Comparison of ENCODE assay signal across 10 cellular contexts in the genomic region with DNA sequence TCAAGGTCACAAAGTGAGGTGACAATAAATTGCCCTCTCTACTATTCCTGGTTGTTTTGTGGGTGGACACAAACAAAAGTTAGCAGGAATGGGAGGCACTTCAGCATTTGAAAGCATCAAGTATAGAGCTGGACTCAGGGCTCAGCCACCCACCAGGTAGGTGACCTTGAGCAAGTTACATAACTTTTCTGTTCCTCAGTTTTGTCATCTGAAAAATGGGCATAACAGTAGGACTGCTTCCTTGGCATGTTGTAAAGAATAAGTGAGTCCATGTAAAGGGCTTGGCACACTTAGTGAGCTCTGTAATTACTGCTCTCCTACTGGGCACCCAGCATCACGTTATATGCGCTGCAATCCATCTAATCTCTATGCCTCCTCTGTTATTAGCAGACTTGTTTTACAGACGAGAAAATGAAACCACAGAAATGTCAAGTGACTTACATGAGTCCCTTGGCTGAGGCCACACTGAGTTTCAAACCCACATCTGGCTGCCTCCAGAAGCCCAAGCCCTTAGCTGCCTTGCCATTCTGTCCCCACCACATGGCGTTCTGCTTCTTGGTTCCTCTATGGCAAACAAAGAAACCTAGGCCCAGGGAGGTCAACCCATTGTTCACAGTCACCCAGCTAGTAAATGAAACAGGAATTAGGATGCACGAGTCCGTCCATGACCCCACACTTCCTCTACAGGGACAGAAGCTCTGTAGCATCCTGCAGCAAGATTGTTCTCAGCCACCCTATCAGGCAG.
DNase-seq lines count a peak whose midpoint lies in the region; ATAC-seq and TF ChIP-seq lines count a peak whose summit lies in the region.
"Had no signal": no experiment of that assay in that cellular context is flagged by ENCODE, and none has a peak within 500 bp of the region (broad histone marks: within the 10 kb centered on the region; RNA-seq: fewer than 3 reads in every experiment).

No MANE protein-coding gene starts in this region.

- peak; percentile 74 for ATAC-seq in GM18909 (IDR thresholded peaks at IDR 0.05; ENCODE audit: poor library complexity, unreplicated experiment)
- peak; percentile 71 for ATAC-seq in HG02588 (IDR thresholded peaks at IDR 0.05; ENCODE audit: unreplicated experiment)
- peak; percentile 42 for ATAC-seq in HG03575 (IDR thresholded peaks at IDR 0.05; ENCODE audit: extremely low read depth, insufficient number of reproducible peaks, low FRiP score, unreplicated experiment)
- no peak for ATAC-seq in left ventricle myocardium superior

- peak overlapping the region; percentile 25 for H3K27ac Mint-ChIP-seq in neural progenitor cell

- H3K4me3 ChIP-seq in neural progenitor cell: no peak overlapping the region

- TF ChIP-seq CTCF in neural progenitor cell (IDR thresholded peaks at IDR 0.05): no peak

- H3K9ac ChIP-seq in neural progenitor cell: no peak overlapping the region

- peaks cover 5% of the 10 kb centered on the region for H3K27me3 Mint-ChIP-seq in neural progenitor cell (ENCODE audit: insufficient read depth, low read depth)

- DNase-seq in neural progenitor cell (ENCODE audit: low spot score) (peak; percentile 34), NCI-H1105 (lab: John Stamatoyannopoulos, UW) (no peak), NCI-H2227 (lab: John Stamatoyannopoulos, UW; ENCODE audit: unreplicated experiment) (no peak), left ventricle myocardium superior (no peak)
- no peak for DNase-seq in activated effector memory CD4-positive, alpha-beta T cell treated with anti-CD3 and anti-CD28 coated beads, Interleukin-2, amount 50 U/mL, for 16 hours
- DNase-seq: dermis blood vessel endothelial cell, NCI-H1930 had no signal

- no peaks in the 10 kb centered on the region for H3K36me3 Mint-ChIP-seq in neural progenitor cell

- H3F3A ChIP-seq in neural progenitor cell (ENCODE audit: low read depth): no peaks in the 10 kb centered on the region

- no peaks in the 10 kb centered on the region for H3K36me3 ChIP-seq in neural progenitor cell

- peaks cover 20% of the 10 kb centered on the region for H3K27me3 ChIP-seq in neural progenitor cell

- no peak overlapping the region for H3K4me2 ChIP-seq in neural progenitor cell

- H3K4me1 ChIP-seq in neural progenitor cell: peaks cover 4% of the 10 kb centered on the region

- H3K79me2 ChIP-seq in neural progenitor cell (ENCODE audit: low read depth): no peaks in the 10 kb centered on the region

- no peaks in the 10 kb centered on the region for H4K20me1 ChIP-seq in neural progenitor cell (ENCODE audit: low read depth)

- no peak overlapping the region for H2AFZ ChIP-seq in neural progenitor cell (replicated peaks)

- H3K27ac ChIP-seq in neural progenitor cell: no peak overlapping the region

- peaks cover 20% of the 10 kb centered on the region for H3K4me1 Mint-ChIP-seq in neural progenitor cell

- H3K4me3 Mint-ChIP-seq in neural progenitor cell: no peak overlapping the region

- no peaks in the 10 kb centered on the region for H3K9me3 ChIP-seq in neural progenitor cell (ENCODE audit: low read depth)

- H3K9me3 Mint-ChIP-seq in neural progenitor cell: no peaks in the 10 kb centered on the region

- intact Hi-C loops in left ventricle myocardium superior (cut with micrococcal nuclease): no loop called here
